In the genomic region with DNA sequence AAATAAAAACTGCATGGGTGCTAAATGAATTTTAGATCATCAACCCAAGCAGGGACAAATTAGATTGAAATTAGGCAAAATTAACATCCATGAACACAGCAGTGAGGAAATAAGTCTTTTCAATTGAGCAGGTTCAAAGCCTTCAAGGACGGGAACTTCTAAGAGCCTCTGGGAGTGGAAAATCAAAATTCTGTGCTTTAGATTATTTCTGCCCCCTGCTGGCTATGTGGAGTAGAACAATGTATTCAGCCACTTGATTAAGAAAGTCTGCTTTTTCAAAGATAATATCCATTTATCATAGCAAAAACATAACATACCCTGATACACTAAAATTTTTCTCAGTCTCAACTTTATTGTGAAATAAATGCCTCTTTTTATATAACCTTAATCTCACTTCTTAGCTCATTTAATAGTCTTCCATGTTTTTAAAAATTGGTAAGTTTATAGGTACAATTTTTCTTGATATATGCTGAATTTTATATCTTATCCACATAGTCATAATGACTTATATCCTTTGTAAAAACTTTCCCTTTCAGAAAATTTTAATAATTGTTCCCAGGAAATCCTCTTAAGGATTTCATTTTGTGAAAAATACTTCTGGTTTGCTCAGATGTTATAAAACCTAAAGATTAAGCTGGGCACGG, we compare ENCODE assay signal across 8 cellular contexts. TPM values are rescaled to one million over a fixed set of nuclear protein-coding genes. Genes with fewer than 3 reads are reported as not detected.
DNase-seq lines count a peak whose midpoint lies in the region; ATAC-seq lines count a peak whose summit lies in the region.

No MANE protein-coding gene starts in this region.

- H3K9me3 Mint-ChIP-seq in central memory CD8-positive, alpha-beta T cell, result no peaks in the 10 kb centered on the region

- no peak for DNase-seq in Right ventricle myocardium inferior (ENCODE audit: missing footprints)
- DNase-seq in cardiac septum (ENCODE audit: low spot score), result no peak
- peak; percentile 38 to 47 for DNase-seq in NCI-H187 (lab: John Stamatoyannopoulos, UW)
- DNase-seq in T follicular helper cell (ENCODE audit: low read depth), result peak; percentile 29
- DNase-seq in central memory CD8-positive, alpha-beta T cell (ENCODE audit: low spot score in 2 of 2), result peak; percentile 18 to 25
- DNase-seq in left kidney (ENCODE audit: low read depth, low spot score), result peak; percentile 85
- DNase-seq in stimulated activated CD4-positive, alpha-beta T cell treated with anti-CD3 and anti-CD28 coated beads, TNF-alpha, amount 100 ng/mL, for 48 hours (ENCODE audit: low read depth in 3 of 3), result peak; percentile 4 to 35 (median 26)

- H3K4me3 Mint-ChIP-seq in central memory CD8-positive, alpha-beta T cell, result no peak overlapping the region

- ATAC-seq in Right ventricle myocardium inferior (peak; percentile 44), HG02678 (IDR thresholded peaks at IDR 0.05; ENCODE audit: unreplicated experiment) (no peak)
- no peak for ATAC-seq in central memory CD8-positive, alpha-beta T cell (replicated peaks; ENCODE audit: extremely low read depth, poor library complexity, severe bottlenecking)

- no peaks in the 10 kb centered on the region for H3K4me1 Mint-ChIP-seq in central memory CD8-positive, alpha-beta T cell

- H3K36me3 Mint-ChIP-seq in central memory CD8-positive, alpha-beta T cell (ENCODE audit: insufficient read depth), result peaks cover 42% of the 10 kb centered on the region

- H3K27me3 Mint-ChIP-seq in central memory CD8-positive, alpha-beta T cell, result no peaks in the 10 kb centered on the region

- no peak overlapping the region for H3K27ac Mint-ChIP-seq in central memory CD8-positive, alpha-beta T cell (ENCODE audit: low read depth)

- intact Hi-C loops in Right ventricle myocardium inferior (cut with DNase I) (loop anchor here (1.0 to 10.0 kb wide), 4 partner anchors 52 to 315 kb away; no protein-coding TSS in a partner anchor), cardiac septum (cut with DNase I) (loop anchor here (1.0 to 10.0 kb wide), 3 partner anchors 57 to 314 kb away; no protein-coding TSS in a partner anchor)

RNA-seq across cellular contexts. Expression of a gene that starts 28.1 kb away (rescaled TPM):
- total RNA-seq in Right ventricle myocardium inferior (25.0 TPM), cardiac septum (22.0 TPM)

Comparison
In these comparisons a context has a peak if more than half of its experiments do, and no peak if none do; other contexts are left out.
1. DNase-seq: peak in NCI-H187 (2 of 2), T follicular helper cell (single experiment), central memory CD8-positive, alpha-beta T cell (2 of 2), left kidney (single experiment) and stimulated activated CD4-positive, alpha-beta T cell treated with anti-CD3 and anti-CD28 coated beads, TNF-alpha, amount 100 ng/mL, for 48 hours (3 of 3); none in Right ventricle myocardium inferior (single experiment) and cardiac septum (single experiment).